In the genomic region with DNA sequence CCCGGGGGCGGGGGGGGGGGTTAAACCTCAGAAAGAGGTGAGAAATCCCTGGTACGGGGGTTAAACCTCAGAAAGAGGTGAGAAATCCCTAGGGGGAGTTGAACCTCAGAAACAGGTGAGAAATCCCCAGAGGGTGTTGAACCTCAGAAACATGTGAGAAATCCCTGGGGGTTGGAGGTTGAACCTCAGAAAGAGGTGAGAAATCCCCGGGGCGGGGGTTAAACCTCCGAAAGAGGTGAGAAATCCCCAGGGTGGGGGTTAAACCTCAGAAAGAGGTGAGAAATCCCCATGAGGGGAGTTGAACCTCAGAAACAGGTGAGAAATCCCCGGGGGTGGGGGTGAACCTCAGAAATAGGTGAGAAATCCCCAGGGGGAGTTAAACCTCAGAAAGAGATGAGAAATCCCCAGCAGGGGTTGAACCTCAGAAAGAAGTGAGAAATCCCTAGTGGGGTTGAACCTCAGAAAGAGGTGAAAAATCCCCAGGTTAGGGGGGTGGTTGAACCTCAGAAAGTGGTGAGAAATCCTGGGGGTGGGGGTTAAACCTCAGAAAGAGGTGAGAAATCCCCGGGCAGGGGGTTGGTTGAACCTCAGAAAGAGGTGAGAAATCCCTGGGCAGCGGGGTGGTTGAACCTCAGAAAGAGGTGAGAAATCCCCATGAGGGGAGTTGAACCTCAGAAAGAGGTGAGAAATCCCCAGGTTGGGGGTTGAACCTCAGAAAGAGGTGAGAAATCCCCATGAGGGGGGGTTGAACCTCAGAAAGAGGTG, we compare ENCODE assay signal across 24 cellular contexts.
DNase-seq lines count a peak whose midpoint lies in the region; ATAC-seq lines count a peak whose summit lies in the region.
"Had no signal": no experiment of that assay in that cellular context is flagged by ENCODE, and none has a peak within 500 bp of the region (broad histone marks: within the 10 kb centered on the region; RNA-seq: fewer than 3 reads in every experiment).

No MANE protein-coding gene starts in this region.

- no peaks in the 10 kb centered on the region for H3K27me3 Mint-ChIP-seq in activated CD4-positive, alpha-beta T cell treated with anti-CD3 and anti-CD28 coated beads, Interleukin-2, amount 10 ng/mL, durations not matched to agents 24 days and 14 days
- H3K27me3 Mint-ChIP-seq: activated CD4-positive, alpha-beta T cell treated with anti-CD3 and anti-CD28 coated beads, Interleukin-2, amount 10 ng/mL, durations not matched to agents 7 days and 5 days had no signal

- H3K4me3 Mint-ChIP-seq in activated CD4-positive, alpha-beta T cell treated with anti-CD3 and anti-CD28 coated beads, Interleukin-2, amount 10 ng/mL, durations not matched to agents 24 days and 14 days, result no peak overlapping the region
- H3K4me3 Mint-ChIP-seq: activated CD4-positive, alpha-beta T cell treated with anti-CD3 and anti-CD28 coated beads, Interleukin-2, amount 10 ng/mL, durations not matched to agents 7 days and 5 days; T-helper 1 cell treated with Interleukin-12 subunit alpha and Interleukin-12 subunit beta and Interleukin-4 antibody, amounts not matched to agents 30 μg/mL and 1 μg/mL, for 36 hours had no signal

- intact Hi-C loops in activated CD4-positive, alpha-beta T cell treated with anti-CD3 and anti-CD28 coated beads, Interleukin-2, amount 10 ng/mL, durations not matched to agents 24 days and 14 days (cut with micrococcal nuclease), result no loop called here
- intact Hi-C loops in posterior cingulate gyrus (cut with DNase I), result no loop called here

- peak overlapping the region; percentile 5 for H3K4me3 ChIP-seq in urinary bladder (ENCODE audit: low read depth, low read length)
- H3K4me3 ChIP-seq: lung, right atrium auricular region, spleen had no signal

- peaks cover 2% of the 10 kb centered on the region for H3K4me1 Mint-ChIP-seq in activated CD4-positive, alpha-beta T cell treated with anti-CD3 and anti-CD28 coated beads, Interleukin-2, amount 10 ng/mL, durations not matched to agents 24 days and 14 days

- H3K36me3 Mint-ChIP-seq in activated CD4-positive, alpha-beta T cell treated with anti-CD3 and anti-CD28 coated beads, Interleukin-2, amount 10 ng/mL, durations not matched to agents 24 days and 14 days (ENCODE audit: low read depth), result no peaks in the 10 kb centered on the region
- H3K36me3 Mint-ChIP-seq: CD4-positive, CD25-positive, alpha-beta regulatory T cell had no signal

- no peak overlapping the region for H3K27ac Mint-ChIP-seq in activated CD4-positive, alpha-beta T cell treated with anti-CD3 and anti-CD28 coated beads, Interleukin-2, amount 10 ng/mL, durations not matched to agents 24 days and 14 days
- H3K27ac Mint-ChIP-seq: activated CD4-positive, alpha-beta T cell treated with anti-CD3 and anti-CD28 coated beads, Interleukin-2, amount 10 ng/mL, durations not matched to agents 7 days and 5 days; CD4-positive, CD25-positive, alpha-beta regulatory T cell; T-helper 1 cell treated with Interleukin-12 subunit alpha and Interleukin-12 subunit beta and Interleukin-4 antibody, amounts not matched to agents 30 μg/mL and 1 μg/mL, for 36 hours had no signal

- ATAC-seq in GM18498 (IDR thresholded peaks at IDR 0.05; ENCODE audit: unreplicated experiment), result no peak
- ATAC-seq: HepG2 had no signal

- WGBS in urinary bladder, result 70% methylated on average over 9 of the region's 9 CpGs

- H3K9me3 Mint-ChIP-seq in activated CD4-positive, alpha-beta T cell treated with anti-CD3 and anti-CD28 coated beads, Interleukin-2, amount 10 ng/mL, durations not matched to agents 24 days and 14 days, result no peaks in the 10 kb centered on the region

- H3K27ac ChIP-seq in epithelial cell of prostate (peak overlapping the region; percentile 89), urinary bladder (ENCODE audit: low read depth) (peak overlapping the region; percentile 23)
- H3K27ac ChIP-seq: parathyroid adenoma, right atrium auricular region, spleen, tibial nerve had no signal

- no peaks in the 10 kb centered on the region for H3K4me1 ChIP-seq in urinary bladder (ENCODE audit: insufficient read depth)
- H3K4me1 ChIP-seq: parathyroid adenoma, right atrium auricular region, spleen had no signal

- no peaks in the 10 kb centered on the region for H3K36me3 ChIP-seq in urinary bladder (ENCODE audit: insufficient read depth)
- H3K36me3 ChIP-seq: right atrium auricular region, spleen, tibial nerve had no signal

- DNase-seq in activated CD4-positive, alpha-beta T cell treated with anti-CD3 and anti-CD28 coated beads, Interleukin-2, amount 10 ng/mL, durations not matched to agents 24 days and 14 days, result peak; percentile 43
- no peak for DNase-seq in activated CD4-positive, alpha-beta T cell treated with anti-CD3 and anti-CD28 coated beads, Interleukin-2, amount 50 U/mL, for 4 hours
- DNase-seq in stimulated activated CD4-positive, alpha-beta T cell treated with anti-CD3 and anti-CD28 coated beads, Interleukin-2, amount 100 ng/mL, for 4 hours (ENCODE audit: low read depth), result peak; percentile 9
- no peak for DNase-seq in stimulated activated CD4-positive, alpha-beta T cell treated with anti-CD3 and anti-CD28 coated beads, Interleukin-2, amount 100 ng/mL, for 24 hours
- no peak for DNase-seq in epithelial cell of prostate (ENCODE audit: low read depth, low spot score)
- DNase-seq in posterior cingulate gyrus, result no peak
- DNase-seq: activated CD4-positive, alpha-beta T cell treated with anti-CD3 and anti-CD28 coated beads, Interleukin-2, amount 10 ng/mL, durations not matched to agents 7 days and 5 days; activated CD8-positive, alpha-beta memory T cell treated with anti-CD3 and anti-CD28 coated beads, Interleukin-2, amount 50 U/mL, for 48 hours; anterior cingulate cortex; cortex of kidney; NCI-H1694 treated with DMSO at 0.1 percent for 48 hours; NCI-H2171; NCI-H510A; SK-N-SH; spleen had no signal

Comparison
In these comparisons a context has a peak if more than half of its experiments do, and no peak if none do; other contexts are left out.
1. DNase-seq: peak in activated CD4-positive, alpha-beta T cell treated with anti-CD3 and anti-CD28 coated beads, Interleukin-2, amount 10 ng/mL, durations not matched to agents 24 days and 14 days (single experiment) and stimulated activated CD4-positive, alpha-beta T cell treated with anti-CD3 and anti-CD28 coated beads, Interleukin-2, amount 100 ng/mL, for 4 hours (single experiment); none in activated CD4-positive, alpha-beta T cell treated with anti-CD3 and anti-CD28 coated beads, Interleukin-2, amount 50 U/mL, for 4 hours (0 of 2), stimulated activated CD4-positive, alpha-beta T cell treated with anti-CD3 and anti-CD28 coated beads, Interleukin-2, amount 100 ng/mL, for 24 hours (0 of 2), epithelial cell of prostate (single experiment) and posterior cingulate gyrus (0 of 10).